ENCODE assay signal across 9 cellular contexts in genomic region chr2:111905477-111905869, GRCh38. TPM values are rescaled to one million over a fixed set of nuclear protein-coding genes. Genes with fewer than 3 reads are reported as not detected.
DNase-seq lines count a peak whose midpoint lies in the region; ATAC-seq, FAIRE-seq and TF ChIP-seq lines count a peak whose summit lies in the region.
"Not testable (repeated sequence)": the region's sequence is repeated elsewhere in the genome, so short reads cannot be mapped to it uniquely, and the experiment has no call there.
"Had no signal": no experiment of that assay in that cellular context is flagged by ENCODE, and none has a peak within 500 bp of the region (broad histone marks: within the 10 kb centered on the region; RNA-seq: fewer than 3 reads in every experiment).

No MANE protein-coding gene starts in this region.

- not testable (repeated sequence) for DNase-seq in MM.1S; K562 (ENCODE audit: extremely low read depth in 1 of 4, low spot score in 3 of 4); esophagus muscularis mucosa (ENCODE audit: extremely low spot score); mesothelial cell of epicardium (ENCODE audit: low spot score in 2 of 2, unreplicated experiment in 2 of 2); gastrocnemius medialis; thyroid gland
- peak; percentile 7 for DNase-seq in islet precursor cell

- peak overlapping the region; percentile 2; the same call in 1 of the 2 replicates for H3K4me3 ChIP-seq in MM.1S (ENCODE audit: low read length)
- H3K4me3 ChIP-seq in K562; esophagus muscularis mucosa; gastrocnemius medialis; thyroid gland (replicated peaks in 1 of 3): not testable (repeated sequence)

- not testable (repeated sequence) for TF ChIP-seq CTCF in 22Rv1 (IDR thresholded peaks at IDR 0.05); MM.1S (IDR thresholded peaks at IDR 0.05; ENCODE audit: low read length); K562 (IDR thresholded peaks at IDR 0.05 in 2 of 3, conservative IDR thresholded peaks at IDR 0.05 in 1 of 3; ENCODE audit: insufficient read depth in 2 of 3, low read depth in 1 of 3, low read length in 3 of 3); esophagus muscularis mucosa (IDR thresholded peaks at IDR 0.05); mesothelial cell of epicardium (IDR thresholded peaks at IDR 0.05; ENCODE audit: unreplicated experiment); gastrocnemius medialis (IDR thresholded peaks at IDR 0.05 in 4 of 5, conservative IDR thresholded peaks at IDR 0.05 in 1 of 5); thyroid gland (IDR thresholded peaks at IDR 0.05)

- peak overlapping the region; percentile 1; the same call in 1 of the 2 replicates for H3K9ac ChIP-seq in MM.1S (ENCODE audit: low read length)
- not testable (repeated sequence) for H3K9ac ChIP-seq in K562 (ENCODE audit: insufficient read depth in 1 of 2, low read depth in 2 of 2, low read length in 2 of 2)

- peak overlapping the region; percentile 50 for H3K4me2 ChIP-seq in MM.1S (ENCODE audit: low read depth, low read length)
- not testable (repeated sequence) for H3K4me2 ChIP-seq in K562 (ENCODE audit: insufficient read depth, low read length)

- not testable (repeated sequence) for TF ChIP-seq EP300 in K562 (IDR thresholded peaks at IDR 0.05; ENCODE audit: low read length); esophagus muscularis mucosa (IDR thresholded peaks at IDR 0.05)

- H3K4me1 ChIP-seq in MM.1S (ENCODE audit: low read length) (peaks cover 29% of the 10 kb centered on the region), K562 (replicated peaks in 1 of 2; ENCODE audit: control insufficient read depth in 2 of 2, insufficient read depth in 2 of 2, low read length in 2 of 2) (peaks cover 6 to 31% of the 10 kb centered on the region in 2 experiments; a peak in 4 of 5 replicates), esophagus muscularis mucosa (peaks cover 61 to 77% (median 63%) of the 10 kb centered on the region in 4 donors), thyroid gland (peaks cover 53 to 56% of the 10 kb centered on the region in 2 donors)
- H3K4me1 ChIP-seq in gastrocnemius medialis = not testable (repeated sequence)

- CTCF ChIA-PET in K562 (lab: Yijun Ruan, JAX; ENCODE audit: low intra/inter-chr PET ratio) = not testable (repeated sequence)

- H3F3A ChIP-seq in MM.1S (ENCODE audit: insufficient read depth, low read length) = peaks cover 20% of the 10 kb centered on the region

- peaks cover 66% of the 10 kb centered on the region for H3K79me2 ChIP-seq in MM.1S (ENCODE audit: low read length)
- H3K79me2 ChIP-seq in K562 (ENCODE audit: control insufficient read depth, insufficient read depth, low read length) = not testable (repeated sequence)

- intact Hi-C loops in K562 (cut with micrococcal nuclease); esophagus muscularis mucosa (cut with DNase I); gastrocnemius medialis (cut with DNase I; ENCODE audit: low total_unique reads); thyroid gland (cut with DNase I): not testable (repeated sequence)

- in situ Hi-C loops in K562 (cut with MboI) = loop anchor here (5.0 to 10.0 kb wide), 2 partner anchors 127 to 679 kb away; partner anchors contain the start of gene CHCHD5
- in situ Hi-C loops in gastrocnemius medialis (cut with MboI; ENCODE audit: low sequenced_read_pairs in 4 of 4) = not testable (repeated sequence)

- H3K9me1 ChIP-seq in K562 (ENCODE audit: control insufficient read depth, insufficient read depth, low read length) = not testable (repeated sequence)

- POLR2A ChIA-PET in K562 (lab: Yijun Ruan, JAX) = not testable (repeated sequence)

- TF ChIP-seq RAD21 in K562 (CRISPR knock-in tag; conservative IDR thresholded peaks at IDR 0.05 in 1 of 2, IDR thresholded peaks at IDR 0.05 in 1 of 2) = not testable (repeated sequence)

- 0 out of 2 replicates have a peak overlapping the region, but pooled peaks have one; percentile 3 for H2AFZ ChIP-seq in MM.1S (ENCODE audit: low read length)
- H2AFZ ChIP-seq in K562 (ENCODE audit: low read depth, low read length) = peak overlapping the region; percentile 64; the same call in 1 of the 2 replicates

- not testable (repeated sequence) for H3K36me3 Mint-ChIP-seq in mesothelial cell of epicardium

- BruUV-seq in K562 (replicated peaks; lab: Mats Ljungman, UMichigan) = not testable (repeated sequence)

- H3K4me1 Mint-ChIP-seq in mesothelial cell of epicardium = peaks cover 61% of the 10 kb centered on the region

- H3K27ac ChIP-seq in 22Rv1 (peak overlapping the region; percentile 66), MM.1S (ENCODE audit: low read length) (peak overlapping the region; percentile 59; the same call in 1 of the 2 replicates), esophagus muscularis mucosa (replicated peaks in 1 of 4) (peak overlapping the region; percentile 57 to 73 (median 63)), gastrocnemius medialis (peak overlapping the region in 3 of 4 donors; percentile 53 to 75 (median 55)), thyroid gland (peak overlapping the region; percentile 78 to 85 (median 84))
- H3K27ac ChIP-seq in K562 (ENCODE audit: extremely low read depth, low read depth, low read length) = not testable (repeated sequence)

- H3K4me3 Mint-ChIP-seq in mesothelial cell of epicardium = not testable (repeated sequence)

- not testable (repeated sequence) for FAIRE-seq in K562 (lab: Jason Lieb, UNC)

- H4K20me1 ChIP-seq in MM.1S (ENCODE audit: insufficient read depth, low read length); K562 (replicated peaks; ENCODE audit: control insufficient read depth, insufficient read depth, low read length): not testable (repeated sequence)

- not testable (repeated sequence) for H3K36me3 ChIP-seq in MM.1S (replicated peaks; ENCODE audit: insufficient read depth, low read length); K562 (ENCODE audit: control insufficient read depth, insufficient read depth, low read length); esophagus muscularis mucosa; gastrocnemius medialis; thyroid gland

- not testable (repeated sequence) for H3K9me3 Mint-ChIP-seq in mesothelial cell of epicardium

- TF ChIP-seq POLR2A in K562 (conservative IDR thresholded peaks at IDR 0.05); esophagus muscularis mucosa (IDR thresholded peaks at IDR 0.05; ENCODE audit: low read depth); gastrocnemius medialis (IDR thresholded peaks at IDR 0.05); thyroid gland (IDR thresholded peaks at IDR 0.05): not testable (repeated sequence)

- H3K9me3 ChIP-seq in MM.1S (replicated peaks; ENCODE audit: insufficient read depth, low read length); K562 (replicated peaks; ENCODE audit: control insufficient read depth, insufficient read depth, low read depth, low read length); esophagus muscularis mucosa; gastrocnemius medialis; thyroid gland: not testable (repeated sequence)

- H3K27me3 Mint-ChIP-seq in mesothelial cell of epicardium (ENCODE audit: low read depth) = not testable (repeated sequence)

- ATAC-seq in K562, gastrocnemius medialis: not testable (repeated sequence)

- peak overlapping the region; percentile 79 for H3K27ac Mint-ChIP-seq in mesothelial cell of epicardium

- H3K27me3 ChIP-seq in MM.1S (replicated peaks; ENCODE audit: insufficient read depth, low read length); K562 (ENCODE audit: control insufficient read depth in 2 of 2, insufficient read depth in 2 of 2, low read length in 2 of 2); esophagus muscularis mucosa; gastrocnemius medialis; thyroid gland: not testable (repeated sequence)

- 37% methylated on average over 5 of the region's 9 CpGs for WGBS in K562 (ENCODE audit: insufficient coverage, low coverage, missing lambda C conversion rate)
- 95% methylated on average over 9 of the region's 9 CpGs for WGBS in esophagus muscularis mucosa
- whole genome bisulfite sequencing in thyroid gland, 2 donors = 98% methylated on average over 9 of the region's 9 CpGs

- not testable (repeated sequence) for H3K9me2 ChIP-seq in MM.1S (replicated peaks; ENCODE audit: insufficient read depth, low read length)

RNA-seq across cellular contexts. Expression of gene MERTK, which starts 7.1 kb away (rescaled TPM):
- total RNA-seq in K562 (2011; cell fraction: chromatin; rRNA removed; ENCODE audit: low replicate concordance) = 5.8 and 6.9 TPM in 2 replicates
- 5.0 and 5.3 TPM in 2 replicates for total RNA-seq in K562 (2011; cell fraction: nucleolus; rRNA removed)
- total RNA-seq in K562 (2011; cell fraction: nucleoplasm; rRNA removed) = 4.0 and 4.7 TPM in 2 replicates
- 0.82 and 1.1 TPM in 2 replicates for total RNA-seq in K562 (2014; rRNA removed)
- total RNA-seq in K562 (2014; rRNA removed; fragmentation: Illumina TruSeq; extraction: Trizol) = 0.73 and 0.83 TPM in 2 replicates
- total RNA-seq in K562 (2015; rRNA removed; fragmentation: Illumina TruSeq; extraction: Trizol) = 0.62 and 0.68 TPM in 2 replicates
- 1.1 and 1.4 TPM in 2 replicates for total RNA-seq in K562 (2021)
- polyA plus RNA-seq in K562 (2011; rRNA removed) = 1.6 and 2.7 TPM in 2 replicates
- 1.7 and 2.3 TPM in 2 replicates for polyA plus RNA-seq in K562 (2011; cell fraction: cytosol; rRNA removed)
- 2.4 and 3.4 TPM in 2 replicates for polyA plus RNA-seq in K562 (2011; cell fraction: nucleus; rRNA removed)
- 0.96 and 1.6 TPM in 2 replicates for polyA plus RNA-seq in K562 (2012)
- 0.93 and 1.2 TPM in 2 replicates for polyA plus RNA-seq in K562 (2014; fragmentation: Illumina TruSeq; extraction: Trizol)
- under 1 TPM; 0.23 to 0.31 TPM for polyA plus RNA-seq in K562 (2014; fragmentation: Nextera tagmentation; extraction: Ambion mirVana)
- polyA plus RNA-seq in K562 (2014; rRNA removed) = 0.74 and 1.3 TPM in 2 replicates
- polyA minus RNA-seq in K562 (2011; rRNA and poly(A)+ RNA removed) = 2.4 and 4.1 TPM in 2 replicates
- polyA minus RNA-seq in K562 (2011; cell fraction: cytosol; rRNA and poly(A)+ RNA removed) = 1.4 and 1.8 TPM in 2 replicates
- polyA minus RNA-seq in K562 (2011; cell fraction: nucleus; rRNA and poly(A)+ RNA removed) = 1.5 and 3.2 TPM in 2 replicates
- total RNA-seq in esophagus muscularis mucosa = 10 to 100 TPM; 19.9 to 31.0 (median 22.3) TPM
- total RNA-seq in mesothelial cell of epicardium = 25.1 to 27.3 TPM (median 27.1 TPM) in 3 replicates
- total RNA-seq in gastrocnemius medialis = 1 to 10 TPM; 2.4 to 5.7 (median 3.7) TPM
- total RNA-seq in thyroid gland = 10 to 100 TPM; 23.5 to 36.7 (median 32.9) TPM
- total RNA-seq: HFFc6 had no signal

RNA-seq across cellular contexts. Expression of gene ANAPC1, which starts 21.5 kb away (rescaled TPM):
- 248 and 378 TPM in 2 replicates for total RNA-seq in K562 (2011; cell fraction: chromatin; rRNA removed; ENCODE audit: low replicate concordance)
- total RNA-seq in K562 (2011; cell fraction: nucleolus; rRNA removed) = 149 and 174 TPM in 2 replicates
- total RNA-seq in K562 (2011; cell fraction: nucleoplasm; rRNA removed) = 181 and 218 TPM in 2 replicates
- total RNA-seq in K562 (2014; rRNA removed) = 126 and 155 TPM in 2 replicates
- total RNA-seq in K562 (2014; rRNA removed; fragmentation: Illumina TruSeq; extraction: Trizol) = 97.8 and 98.2 TPM in 2 replicates
- 84.3 and 87.1 TPM in 2 replicates for total RNA-seq in K562 (2015; rRNA removed; fragmentation: Illumina TruSeq; extraction: Trizol)
- total RNA-seq in K562 (2021) = 102 and 112 TPM in 2 replicates
- 67.3 and 78.2 TPM in 2 replicates for polyA plus RNA-seq in K562 (2011; rRNA removed)
- 42.5 and 56.6 TPM in 2 replicates for polyA plus RNA-seq in K562 (2011; cell fraction: cytosol; rRNA removed)
- polyA plus RNA-seq in K562 (2011; cell fraction: nucleus; rRNA removed) = 87.3 and 96.1 TPM in 2 replicates
- 25.3 and 38.9 TPM in 2 replicates for polyA plus RNA-seq in K562 (2012)
- 52.2 and 61.3 TPM in 2 replicates for polyA plus RNA-seq in K562 (2014; fragmentation: Illumina TruSeq; extraction: Trizol)
- polyA plus RNA-seq in K562 (2014; fragmentation: Nextera tagmentation; extraction: Ambion mirVana) = 10 to 100 TPM; 14.0 to 18.9 TPM
- polyA plus RNA-seq in K562 (2014; rRNA removed) = 57.5 and 77.5 TPM in 2 replicates
- 219 and 246 TPM in 2 replicates for polyA minus RNA-seq in K562 (2011; rRNA and poly(A)+ RNA removed)
- 81.3 and 88.9 TPM in 2 replicates for polyA minus RNA-seq in K562 (2011; cell fraction: cytosol; rRNA and poly(A)+ RNA removed)
- 185 and 193 TPM in 2 replicates for polyA minus RNA-seq in K562 (2011; cell fraction: nucleus; rRNA and poly(A)+ RNA removed)
- total RNA-seq in esophagus muscularis mucosa = 10 to 100 TPM; 27.7 to 45.7 (median 39.7) TPM
- 54.0 to 56.5 TPM (median 54.0 TPM) in 3 replicates for total RNA-seq in mesothelial cell of epicardium
- total RNA-seq in gastrocnemius medialis = 10 to 100 TPM; 28.3 to 33.9 (median 30.8) TPM
- total RNA-seq in thyroid gland = 10 to 100 TPM; 40.6 to 62.6 (median 55.1) TPM
